In genomic region chr10:101299211-101299610, GRCh38 we compare ENCODE assay signal across 35 cellular contexts.
"Had no signal": no experiment of that assay in that cellular context is flagged by ENCODE, and none has a peak within 500 bp of the region (broad histone marks: within the 10 kb centered on the region; RNA-seq: fewer than 3 reads in every experiment).

No MANE protein-coding gene starts in this region.

- H3K4me3 ChIP-seq: adrenal gland, body of pancreas, esophagus muscularis mucosa, gastroesophageal sphincter had no signal

- H3K36me3 Mint-ChIP-seq: activated CD4-positive, alpha-beta memory T cell treated with anti-CD3 and anti-CD28 coated beads for 36 hours; activated CD8-positive, alpha-beta memory T cell treated with anti-CD3 and anti-CD28 coated beads, Interleukin-2, amount 10 ng/mL, durations not matched to agents 7 days and 5 days; activated naive CD4-positive, alpha-beta T cell treated with anti-CD3 and anti-CD28 coated beads, Interleukin-2, amount 50 U/mL, for 24 hours; activated naive CD8-positive, alpha-beta T cell treated with anti-CD3 and anti-CD28 coated beads for 36 hours had no signal

- H3K9me3 Mint-ChIP-seq: activated CD4-positive, alpha-beta memory T cell treated with anti-CD3 and anti-CD28 coated beads for 36 hours; activated CD4-positive, alpha-beta T cell treated with anti-CD3 and anti-CD28 coated beads, Interleukin-2, amount 10 ng/mL, durations not matched to agents 24 days and 14 days; activated naive CD4-positive, alpha-beta T cell treated with anti-CD3 and anti-CD28 coated beads for 36 hours; activated naive CD4-positive, alpha-beta T cell treated with anti-CD3 and anti-CD28 coated beads, Interleukin-2, amount 50 U/mL, for 24 hours; activated naive CD8-positive, alpha-beta T cell treated with anti-CD3 and anti-CD28 coated beads for 36 hours; activated naive CD8-positive, alpha-beta T cell treated with anti-CD3 and anti-CD28 coated beads, Interleukin-2, amount 50 U/mL, for 24 hours; activated T-helper 1 cell treated with anti-CD3 and anti-CD28 coated beads, Interleukin-12 subunit alpha, Interleukin-12 subunit beta, Interleukin-2, Interleukin-4 antibody, amounts not matched to agents 30 ng/mL and 10 ng/mL and 1 ng/mL, durations not matched to agents 14 hours and 24 hours and 36 hours; activated T-helper 2 cell treated with anti-CD3 and anti-CD28 coated beads, Interferon-gamma antibody, Interleukin-2, Interleukin-4, amounts not matched to agents 10 μg/mL and 5 μg/mL and 100 μg/mL, durations not matched to agents 14 hours and 24 hours and 36 hours; effector memory CD8-positive, alpha-beta T cell; T-helper 2 cell treated with Interferon-gamma antibody and Interleukin-4, amounts not matched to agents 5 μg/mL and 100 μg/mL, for 36 hours had no signal

- H3K27ac ChIP-seq: adrenal gland, body of pancreas, esophagus muscularis mucosa, gastroesophageal sphincter had no signal

- H3K4me1 ChIP-seq: adrenal gland, body of pancreas had no signal

- ATAC-seq: activated CD4-positive, alpha-beta T cell treated with anti-CD3 and anti-CD28 coated beads for 36 hours; activated CD8-positive, alpha-beta memory T cell treated with anti-CD3 and anti-CD28 coated beads, Interleukin-2, amount 10 ng/mL, durations not matched to agents 7 days and 5 days; activated CD8-positive, alpha-beta T cell treated with anti-CD3 and anti-CD28 coated beads, Interleukin-2, amount 10 ng/mL, durations not matched to agents 7 days and 5 days; activated naive CD8-positive, alpha-beta T cell treated with anti-CD3 and anti-CD28 coated beads, Interleukin-2, amount 50 U/mL, for 24 hours; body of pancreas; effector memory CD8-positive, alpha-beta T cell; gastroesophageal sphincter; T-helper 17 cell had no signal

- H3K9me3 ChIP-seq: adrenal gland, body of pancreas, esophagus muscularis mucosa, gastroesophageal sphincter had no signal

- H3K27ac Mint-ChIP-seq: activated CD4-positive, alpha-beta memory T cell treated with anti-CD3 and anti-CD28 coated beads for 36 hours; activated CD4-positive, alpha-beta T cell treated with anti-CD3 and anti-CD28 coated beads for 36 hours; activated CD4-positive, alpha-beta T cell treated with anti-CD3 and anti-CD28 coated beads, Interleukin-2, amount 10 ng/mL, durations not matched to agents 24 days and 14 days; activated CD8-positive, alpha-beta memory T cell treated with anti-CD3 and anti-CD28 coated beads, Interleukin-2, amount 10 ng/mL, durations not matched to agents 7 days and 5 days; activated CD8-positive, alpha-beta T cell treated with anti-CD3 and anti-CD28 coated beads, Interleukin-2, amount 10 ng/mL, durations not matched to agents 7 days and 5 days; activated naive CD4-positive, alpha-beta T cell treated with anti-CD3 and anti-CD28 coated beads for 36 hours; activated naive CD4-positive, alpha-beta T cell treated with anti-CD3 and anti-CD28 coated beads, Interleukin-2, amount 50 U/mL, for 24 hours; activated naive CD8-positive, alpha-beta T cell treated with anti-CD3 and anti-CD28 coated beads for 36 hours; activated naive CD8-positive, alpha-beta T cell treated with anti-CD3 and anti-CD28 coated beads, Interleukin-2, amount 50 U/mL, for 24 hours; activated T-helper 1 cell treated with anti-CD3 and anti-CD28 coated beads, Interleukin-12 subunit alpha, Interleukin-12 subunit beta, Interleukin-2, Interleukin-4 antibody, amounts not matched to agents 30 ng/mL and 10 ng/mL and 1 ng/mL, durations not matched to agents 14 hours and 24 hours and 36 hours; activated T-helper 2 cell treated with anti-CD3 and anti-CD28 coated beads, Interferon-gamma antibody, Interleukin-2, Interleukin-4, amounts not matched to agents 10 μg/mL and 5 μg/mL and 100 μg/mL, durations not matched to agents 14 hours and 24 hours and 36 hours; effector memory CD8-positive, alpha-beta T cell; T-helper 17 cell; T-helper 2 cell treated with Interferon-gamma antibody and Interleukin-4, amounts not matched to agents 5 μg/mL and 100 μg/mL, for 36 hours had no signal

- DNase-seq: activated CD4-positive, alpha-beta memory T cell treated with anti-CD3 and anti-CD28 coated beads for 36 hours; activated CD4-positive, alpha-beta T cell treated with anti-CD3 and anti-CD28 coated beads for 36 hours; activated CD4-positive, alpha-beta T cell treated with anti-CD3 and anti-CD28 coated beads, Interleukin-2, amount 10 ng/mL, durations not matched to agents 24 days and 14 days; activated CD4-positive, CD25-positive, alpha-beta regulatory T cell; activated CD4-positive, CD25-positive, alpha-beta regulatory T cell treated with anti-CD3 and anti-CD28 coated beads, Interleukin-2, amount 50 U/mL, for 72 hours; activated CD8-positive, alpha-beta memory T cell treated with anti-CD3 and anti-CD28 coated beads, Interleukin-2, amount 10 ng/mL, durations not matched to agents 7 days and 5 days; activated CD8-positive, alpha-beta memory T cell treated with anti-CD3 and anti-CD28 coated beads, Interleukin-2, amount 50 U/mL, for 4 hours; activated CD8-positive, alpha-beta T cell treated with anti-CD3 and anti-CD28 coated beads, Interleukin-2, amount 10 ng/mL, durations not matched to agents 7 days and 5 days; activated effector memory CD4-positive, alpha-beta T cell treated with anti-CD3 and anti-CD28 coated beads, Interleukin-2, amount 50 U/mL, for 16 hours; activated naive CD4-positive, alpha-beta T cell treated with anti-CD3 and anti-CD28 coated beads for 36 hours; activated naive CD8-positive, alpha-beta T cell treated with anti-CD3 and anti-CD28 coated beads for 36 hours; activated naive CD8-positive, alpha-beta T cell treated with anti-CD3 and anti-CD28 coated beads, Interleukin-2, amount 50 U/mL, for 24 hours; activated T-cell treated with anti-CD3 and anti-CD28 coated beads, Interleukin-2, amount 50 U/mL, for 1 hour; activated T-cell treated with anti-CD3 and anti-CD28 coated beads, Interleukin-2, amount 50 U/mL, for 48 hours; adrenal gland; amygdala; aorta; body of pancreas; caudate nucleus; cortex of kidney; dermis blood vessel endothelial cell; effector CD4-positive, alpha-beta T cell; effector memory CD8-positive, alpha-beta T cell; erythroblast; foreskin melanocyte; T-helper 1 cell; T-helper 17 cell; T1000 had no signal

- H3K36me3 ChIP-seq: adrenal gland, esophagus muscularis mucosa, gastroesophageal sphincter had no signal

- FAIRE-seq: colon had no signal

- H3K4me3 Mint-ChIP-seq: activated CD4-positive, alpha-beta memory T cell treated with anti-CD3 and anti-CD28 coated beads for 36 hours; activated CD4-positive, alpha-beta T cell treated with anti-CD3 and anti-CD28 coated beads for 36 hours; activated CD4-positive, alpha-beta T cell treated with anti-CD3 and anti-CD28 coated beads, Interleukin-2, amount 10 ng/mL, durations not matched to agents 24 days and 14 days; activated CD8-positive, alpha-beta memory T cell treated with anti-CD3 and anti-CD28 coated beads, Interleukin-2, amount 10 ng/mL, durations not matched to agents 7 days and 5 days; activated CD8-positive, alpha-beta T cell treated with anti-CD3 and anti-CD28 coated beads, Interleukin-2, amount 10 ng/mL, durations not matched to agents 7 days and 5 days; activated naive CD4-positive, alpha-beta T cell treated with anti-CD3 and anti-CD28 coated beads for 36 hours; activated naive CD4-positive, alpha-beta T cell treated with anti-CD3 and anti-CD28 coated beads, Interleukin-2, amount 50 U/mL, for 24 hours; activated naive CD8-positive, alpha-beta T cell treated with anti-CD3 and anti-CD28 coated beads for 36 hours; activated naive CD8-positive, alpha-beta T cell treated with anti-CD3 and anti-CD28 coated beads, Interleukin-2, amount 50 U/mL, for 24 hours; activated T-helper 1 cell treated with anti-CD3 and anti-CD28 coated beads, Interleukin-12 subunit alpha, Interleukin-12 subunit beta, Interleukin-2, Interleukin-4 antibody, amounts not matched to agents 30 ng/mL and 10 ng/mL and 1 ng/mL, durations not matched to agents 14 hours and 24 hours and 36 hours; effector memory CD8-positive, alpha-beta T cell; T-helper 17 cell; T-helper 2 cell treated with Interferon-gamma antibody and Interleukin-4, amounts not matched to agents 5 μg/mL and 100 μg/mL, for 36 hours had no signal

- H3K27me3 ChIP-seq: body of pancreas had no signal

- H3K4me1 Mint-ChIP-seq: activated CD8-positive, alpha-beta memory T cell treated with anti-CD3 and anti-CD28 coated beads, Interleukin-2, amount 10 ng/mL, durations not matched to agents 7 days and 5 days; activated naive CD8-positive, alpha-beta T cell treated with anti-CD3 and anti-CD28 coated beads for 36 hours; activated naive CD8-positive, alpha-beta T cell treated with anti-CD3 and anti-CD28 coated beads, Interleukin-2, amount 50 U/mL, for 24 hours had no signal
